ENCODE assay signal across 30 cellular contexts in the genomic region with DNA sequence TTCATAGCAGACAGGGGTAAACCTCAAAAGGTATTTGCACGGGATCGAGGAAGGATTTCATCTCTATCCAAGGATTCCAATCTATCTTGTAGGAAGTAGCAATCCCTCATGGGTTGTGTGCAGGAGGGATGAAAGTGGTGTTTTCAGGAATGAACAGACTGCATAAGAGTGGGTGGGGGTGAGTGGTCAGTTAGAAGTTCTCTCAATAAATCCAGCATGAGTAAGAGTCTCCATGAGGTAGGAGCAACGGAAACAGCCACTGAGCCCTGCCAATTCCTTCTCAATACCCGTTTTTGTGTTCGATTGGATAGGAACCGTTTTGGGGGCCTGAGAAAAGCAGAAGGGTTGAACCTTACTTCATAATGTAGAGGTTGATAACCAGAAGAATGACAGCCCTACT.
"Had no signal": no experiment of that assay in that cellular context is flagged by ENCODE, and none has a peak within 500 bp of the region (broad histone marks: within the 10 kb centered on the region; RNA-seq: fewer than 3 reads in every experiment).

No MANE protein-coding gene starts in this region.

- ATAC-seq: activated CD4-positive, alpha-beta T cell treated with anti-CD3 and anti-CD28 coated beads for 36 hours; activated CD8-positive, alpha-beta memory T cell treated with anti-CD3 and anti-CD28 coated beads, Interleukin-2, amount 10 ng/mL, durations not matched to agents 7 days and 5 days; activated CD8-positive, alpha-beta T cell treated with anti-CD3 and anti-CD28 coated beads, Interleukin-2, amount 10 ng/mL, durations not matched to agents 7 days and 5 days; activated naive CD4-positive, alpha-beta T cell treated with anti-CD3 and anti-CD28 coated beads, Interleukin-2, amount 50 U/mL, for 72 hours; activated T-cell treated with anti-CD3 and anti-CD28 coated beads, Interleukin-2, amount 50 U/mL, for 72 hours; effector memory CD8-positive, alpha-beta T cell; gastroesophageal sphincter had no signal

- H3K9me3 ChIP-seq: ascending aorta, breast epithelium, esophagus muscularis mucosa, gastroesophageal sphincter had no signal

- FAIRE-seq: colon had no signal

- H3K27me3 ChIP-seq: ascending aorta, breast epithelium, cardiac muscle cell had no signal

- H3K4me1 ChIP-seq: breast epithelium, esophagus muscularis mucosa, gastroesophageal sphincter had no signal

- H3K4me3 ChIP-seq: ascending aorta, breast epithelium, cardiac muscle cell, esophagus muscularis mucosa, gastroesophageal sphincter had no signal

- H3K36me3 ChIP-seq: ascending aorta, breast epithelium, cardiac muscle cell, esophagus muscularis mucosa, gastroesophageal sphincter had no signal

- H3K27ac ChIP-seq: ascending aorta, breast epithelium, cardiac muscle cell, esophagus muscularis mucosa, gastroesophageal sphincter had no signal

- DNase-seq: activated CD4-positive, alpha-beta memory T cell treated with anti-CD3 and anti-CD28 coated beads for 36 hours; activated CD4-positive, alpha-beta T cell treated with anti-CD3 and anti-CD28 coated beads for 36 hours; activated CD4-positive, alpha-beta T cell treated with anti-CD3 and anti-CD28 coated beads, Interleukin-2, amount 10 ng/mL, durations not matched to agents 24 days and 14 days; activated CD4-positive, CD25-positive, alpha-beta regulatory T cell; activated CD4-positive, CD25-positive, alpha-beta regulatory T cell treated with anti-CD3 and anti-CD28 coated beads, Interleukin-2, amount 50 U/mL, for 72 hours; activated CD8-positive, alpha-beta memory T cell treated with anti-CD3 and anti-CD28 coated beads, Interleukin-2, amount 10 ng/mL, durations not matched to agents 7 days and 5 days; activated CD8-positive, alpha-beta memory T cell treated with anti-CD3 and anti-CD28 coated beads, Interleukin-2, amount 50 U/mL, for 48 hours; activated CD8-positive, alpha-beta T cell treated with anti-CD3 and anti-CD28 coated beads, Interleukin-2, amount 10 ng/mL, durations not matched to agents 7 days and 5 days; activated gamma-delta T cell; activated naive CD4-positive, alpha-beta T cell; activated naive CD4-positive, alpha-beta T cell treated with anti-CD3 and anti-CD28 coated beads, Interleukin-2, amount 10 ng/mL, durations not matched to agents 7 days and 5 days; activated naive CD8-positive, alpha-beta T cell treated with anti-CD3 and anti-CD28 coated beads, Interleukin-2, amount 10 ng/mL, durations not matched to agents 7 days and 5 days; activated T-cell treated with anti-CD3 and anti-CD28 coated beads for 4 hours; activated T-cell treated with anti-CD3 and anti-CD28 coated beads, Interleukin-2, amount 50 U/mL, for 24 hours; activated T-cell treated with anti-CD3 and anti-CD28 coated beads, Interleukin-2, amount 50 U/mL, for 72 hours; central memory CD4-positive, alpha-beta T cell; cortex of kidney; dermis blood vessel endothelial cell; effector CD4-positive, alpha-beta T cell; effector memory CD8-positive, alpha-beta T cell; erythroblast; foreskin melanocyte; T-helper 2 cell had no signal
